In genomic region chr12:68521321-68521839, GRCh38 we compare ENCODE assay signal across 14 cellular contexts.
DNase-seq lines count a peak whose midpoint lies in the region; ATAC-seq, FAIRE-seq and TF ChIP-seq lines count a peak whose summit lies in the region.
"Had no signal": no experiment of that assay in that cellular context is flagged by ENCODE, and none has a peak within 500 bp of the region (broad histone marks: within the 10 kb centered on the region; RNA-seq: fewer than 3 reads in every experiment).

No MANE protein-coding gene starts in this region.

- peak overlapping the region; percentile 34 for H2AFZ ChIP-seq in keratinocyte (ENCODE audit: control insufficient read depth, low read length)
- H2AFZ ChIP-seq in GM23338, result no peak overlapping the region

- no peaks in the 10 kb centered on the region for H3K9me1 ChIP-seq in keratinocyte (ENCODE audit: control insufficient read depth, extremely low read depth, insufficient read depth, low read length)

- WGBS in A549 (ENCODE audit: missing lambda C conversion rate), result 21% methylated on average over 5 of the region's 5 CpGs

- H3K9me3 Mint-ChIP-seq in GM23338, result peaks cover 11% of the 10 kb centered on the region; the same call in 1 of the 3 replicates

- H4K20me1 ChIP-seq in keratinocyte (ENCODE audit: control insufficient read depth, extremely low read depth, insufficient read depth, low read length), result no peaks in the 10 kb centered on the region
- no peaks in the 10 kb centered on the region for H4K20me1 ChIP-seq in GM23338 (replicated peaks; ENCODE audit: insufficient read depth)
- H4K20me1 ChIP-seq: BLaER1 had no signal

- H3K9me2 ChIP-seq in GM23338 (ENCODE audit: insufficient read depth), result no peaks in the 10 kb centered on the region

- TF ChIP-seq EP300 in A549 (IDR thresholded peaks at IDR 0.05), result no peak

- TF ChIP-seq POLR2A in A549 (IDR thresholded peaks at IDR 0.05; ENCODE audit: low read length) (no peak), breast epithelium (IDR thresholded peaks at IDR 0.05) (no peak)

- TF ChIP-seq CTCF in A549 (IDR thresholded peaks at IDR 0.05) (no peak), breast epithelium (IDR thresholded peaks at IDR 0.05) (no peak), keratinocyte (optimal IDR thresholded peaks at IDR 0.05 in 1 of 3, IDR thresholded peaks at IDR 0.05 in 1 of 3, conservative IDR thresholded peaks at IDR 0.05 in 1 of 3; ENCODE audit: extremely low read depth in 1 of 3, insufficient read depth in 2 of 3, low read length in 3 of 3) (no peak), GM23338 (conservative IDR thresholded peaks at IDR 0.05; ENCODE audit: low read depth in 2 of 2) (no peak)

- dilution Hi-C loops in keratinocyte (cut with MboI; ENCODE audit: extremely low pct_ligation_motif_present, low sequenced_read_pairs), result no loop called here

- no peak overlapping the region for H3K9ac ChIP-seq in keratinocyte (ENCODE audit: control insufficient read depth, extremely low read depth, insufficient read depth, low read length)
- H3K9ac ChIP-seq: BLaER1 had no signal

- POLR2A ChIA-PET in A549 (lab: Yijun Ruan, JAX), result no interaction called here

- H3K36me3 ChIP-seq in breast epithelium (no peaks in the 10 kb centered on the region), keratinocyte (ENCODE audit: control insufficient read depth in 2 of 2, extremely low read depth in 1 of 2, insufficient read depth in 2 of 2, low read length in 2 of 2) (no peaks in the 10 kb centered on the region), GM23338 (ENCODE audit: insufficient read depth) (no peaks in the 10 kb centered on the region)
- H3K36me3 ChIP-seq: BLaER1, lower lobe of right lung had no signal

- peak overlapping the region; percentile 62 to 68 for H3K27ac ChIP-seq in A549
- H3K27ac ChIP-seq in breast epithelium, result peak overlapping the region; percentile 43 to 72
- H3K27ac ChIP-seq in keratinocyte (ENCODE audit: control insufficient read depth, insufficient read depth, low read length), result peak overlapping the region; percentile 22
- H3K27ac ChIP-seq in GM23338 (ENCODE audit: low read depth), result no peak overlapping the region
- H3K27ac ChIP-seq: BLaER1, lower lobe of right lung had no signal

- H3K4me1 ChIP-seq in A549 (peaks cover 13% of the 10 kb centered on the region), breast epithelium (no peaks in the 10 kb centered on the region), keratinocyte (ENCODE audit: control insufficient read depth, extremely low read depth, insufficient read depth, low read length) (peaks cover 7% of the 10 kb centered on the region), GM23338 (ENCODE audit: insufficient read depth) (no peaks in the 10 kb centered on the region)
- H3K4me1 ChIP-seq: BLaER1, lower lobe of right lung had no signal

- H3K4me2 ChIP-seq in A549 (peak overlapping the region; percentile 77), keratinocyte (ENCODE audit: control insufficient read depth, extremely low read depth, insufficient read depth, low read depth, low read length) (peak overlapping the region; percentile 52), GM23338 (no peak overlapping the region)
- H3K4me2 ChIP-seq: BLaER1 had no signal

- H3K27me3 Mint-ChIP-seq in GM23338 (ENCODE audit: insufficient read depth, low read depth, poor library complexity), result peaks cover 2% of the 10 kb centered on the region

- H3K79me2 ChIP-seq in keratinocyte (ENCODE audit: control insufficient read depth, insufficient read depth, low read length) (no peaks in the 10 kb centered on the region), GM23338 (replicated peaks; ENCODE audit: insufficient read depth) (no peaks in the 10 kb centered on the region)

- H3K9me3 ChIP-seq in A549 (no peaks in the 10 kb centered on the region), breast epithelium (no peaks in the 10 kb centered on the region), keratinocyte (ENCODE audit: control insufficient read depth, low read depth, low read length) (no peaks in the 10 kb centered on the region)
- H3K9me3 ChIP-seq: lower lobe of right lung had no signal

- no peak overlapping the region for H3K27ac Mint-ChIP-seq in GM23338

- no peaks in the 10 kb centered on the region for H3F3A ChIP-seq in GM23338 (replicated peaks; ENCODE audit: low read depth)

- FAIRE-seq in A549 (lab: Jason Lieb, UNC) (peak; percentile 36), keratinocyte (lab: Jason Lieb, UNC) (no peak)

- H3K4me3 ChIP-seq in A549 (0 out of 3 replicates have a peak overlapping the region, but pooled peaks have one; percentile 16), breast epithelium (no peak overlapping the region), keratinocyte (ENCODE audit: control insufficient read depth in 2 of 3, extremely low read depth in 1 of 3, insufficient read depth in 2 of 3, low read depth in 1 of 3, low read length in 3 of 3) (no peak overlapping the region), GM23338 (no peak overlapping the region)
- H3K4me3 ChIP-seq: BLaER1, lower lobe of right lung had no signal

- DNase-seq in A549 (ENCODE audit: low read depth in 1 of 2, low spot score in 1 of 2) (peak; percentile 23 to 28), HT-29 (ENCODE audit: low spot score) (peak; percentile 75), breast epithelium (ENCODE audit: low spot score in 2 of 2) (no peak), keratinocyte (ENCODE audit: low read depth, low spot score) (no peak), GM23338 (ENCODE audit: low spot score) (no peak)
- no peak for DNase-seq in activated CD4-positive, alpha-beta T cell treated with anti-CD3 and anti-CD28 coated beads, Interleukin-2, amount 50 U/mL, for 4 hours
- DNase-seq: activated T-cell treated with anti-CD3 and anti-CD28 coated beads for 4 hours; lower lobe of right lung; NCI-H2029 treated with DMSO at 0.1 percent for 48 hours; stimulated activated naive CD4-positive, alpha-beta T cell; T-helper 1 cell had no signal

- no peaks in the 10 kb centered on the region for H3K36me3 Mint-ChIP-seq in GM23338 (ENCODE audit: low read depth)

- H3K4me1 Mint-ChIP-seq in GM23338, result no peaks in the 10 kb centered on the region

- peak; percentile 62 to 73; a peak in 4 of 6 replicates for ATAC-seq in A549
- no peak for ATAC-seq in GM19463 (IDR thresholded peaks at IDR 0.05; ENCODE audit: unreplicated experiment)
- ATAC-seq in GM23338, result no peak
- ATAC-seq in HG02678 (IDR thresholded peaks at IDR 0.05; ENCODE audit: unreplicated experiment), result no peak
- ATAC-seq: lower lobe of right lung had no signal

- H3K27me3 ChIP-seq in breast epithelium (no peaks in the 10 kb centered on the region), keratinocyte (ENCODE audit: control insufficient read depth, extremely low read depth, insufficient read depth, low read length) (no peaks in the 10 kb centered on the region), GM23338 (ENCODE audit: insufficient read depth) (no peaks in the 10 kb centered on the region)
- H3K27me3 ChIP-seq: BLaER1 had no signal

- H3K4me3 Mint-ChIP-seq in GM23338, result no peak overlapping the region

- CTCF ChIA-PET in A549 (lab: Yijun Ruan, JAX), result interaction anchor here (1.5 to 2.0 kb wide), 2 partner anchors 10 to 162 kb away, joined by 5 to 7 read pairs; no protein-coding TSS in a partner anchor

- intact Hi-C loops in breast epithelium (cut with DNase I; ENCODE audit: low total_unique reads), result loop anchor here (2.0 kb wide), 1 partner anchor 39 kb away; no protein-coding TSS in a partner anchor

- no peak for TF ChIP-seq RAD21 in A549 (conservative IDR thresholded peaks at IDR 0.05 in 1 of 2, IDR thresholded peaks at IDR 0.05 in 1 of 2)

TF ChIP-seq in A549, 52 proteins besides CTCF, POLR2A, EP300 and RAD21:
- no peak for TF ChIP-seq FOSL2 (IDR thresholded peaks at IDR 0.05)
- peak; percentile 35; the same call in 1 of the 2 replicates for TF ChIP-seq FOSL2 (CRISPR knock-in tag; IDR thresholded peaks at IDR 0.05)
- no peak for TF ChIP-seq HOXB5 (CRISPR knock-in tag; IDR thresholded peaks at IDR 0.05)
- TF ChIP-seq MAFK (IDR thresholded peaks at IDR 0.05; ENCODE audit: partially characterized antibody), result peak; percentile 11
TF ChIP-seq in A549: peak in this region for 2.

TF ChIP-seq in GM23338, 12 proteins besides CTCF, POLR2A, EP300 and RAD21 (continues in another document):
- TF ChIP-seq REST (IDR thresholded peaks at IDR 0.05; ENCODE audit: unreplicated experiment) (no peak), EZH2phosphoT487 (IDR thresholded peaks at IDR 0.05; ENCODE audit: unreplicated experiment) (no peak)

Comparison
In these comparisons a context has a peak if more than half of its experiments do, and no peak if none do; other contexts are left out.
1. ATAC-seq: peak in A549 (2 of 2); none in GM19463 (single experiment), GM23338 (single experiment) and HG02678 (single experiment).
2. DNase-seq: peak in A549 (2 of 2) and HT-29 (single experiment); none in breast epithelium (0 of 2), keratinocyte (single experiment), activated CD4-positive, alpha-beta T cell treated with anti-CD3 and anti-CD28 coated beads, Interleukin-2, amount 50 U/mL, for 4 hours (0 of 2) and GM23338 (single experiment).